In genomic region chr2:114685102-114685501, GRCh38 we compare ENCODE assay signal across 16 cellular contexts.
DNase-seq lines count a peak whose midpoint lies in the region; ATAC-seq and TF ChIP-seq lines count a peak whose summit lies in the region.
"Had no signal": no experiment of that assay in that cellular context is flagged by ENCODE, and none has a peak within 500 bp of the region (broad histone marks: within the 10 kb centered on the region; RNA-seq: fewer than 3 reads in every experiment).

No MANE protein-coding gene starts in this region.

- WGBS in HUES64: 73% methylated on average over 3 of the region's 3 CpGs

- ATAC-seq in GM23338: peak; percentile 67
- ATAC-seq in naive thymus-derived CD4-positive, alpha-beta T cell: no peak
- ATAC-seq in lower lobe of right lung: no peak

- H3K4me1 ChIP-seq in GM23338 (ENCODE audit: insufficient read depth) (peaks cover 24% of the 10 kb centered on the region), HUES64 (ENCODE audit: insufficient read depth, low read length) (peaks cover 43% of the 10 kb centered on the region), iPS-18a (ENCODE audit: control insufficient read depth, low read depth, low read length) (peaks cover 27% of the 10 kb centered on the region), lower lobe of right lung (no peaks in the 10 kb centered on the region)
- H3K4me1 ChIP-seq in naive thymus-derived CD4-positive, alpha-beta T cell (ENCODE audit: control insufficient read depth in 2 of 2, insufficient read depth in 2 of 2, low read length in 2 of 2): no peaks in the 10 kb centered on the region
- H3K4me1 ChIP-seq: HAP-1 had no signal

- TF ChIP-seq CTCF in GM23338 (conservative IDR thresholded peaks at IDR 0.05; ENCODE audit: low read depth in 2 of 2) (no peak), HFFc6 (IDR thresholded peaks at IDR 0.05) (no peak), lower lobe of right lung (IDR thresholded peaks at IDR 0.05) (no peak)

- H3K9me2 ChIP-seq in GM23338 (ENCODE audit: insufficient read depth): no peaks in the 10 kb centered on the region

- H3K4me1 Mint-ChIP-seq in GM23338 (peaks cover 33% of the 10 kb centered on the region), HFFc6 (ENCODE audit: low read depth) (no peaks in the 10 kb centered on the region)
- H3K4me1 Mint-ChIP-seq in naive thymus-derived CD4-positive, alpha-beta T cell: peaks cover 0 to 31% (median 0%) of the 10 kb centered on the region in 7 donors
- H3K4me1 Mint-ChIP-seq: CD4-positive, CD25-positive, alpha-beta regulatory T cell; IgD-negative memory B cell had no signal

- H3F3A ChIP-seq in GM23338 (replicated peaks; ENCODE audit: low read depth): no peaks in the 10 kb centered on the region

- H3K4me3 Mint-ChIP-seq in GM23338 (no peak overlapping the region), HFFc6 (no peak overlapping the region)
- H3K4me3 Mint-ChIP-seq in naive thymus-derived CD4-positive, alpha-beta T cell: peak overlapping the region in 2 of 10 donors; percentile 22 to 54
- H3K4me3 Mint-ChIP-seq: CD4-positive, CD25-positive, alpha-beta regulatory T cell had no signal

- H3K27ac Mint-ChIP-seq in GM23338 (no peak overlapping the region), HFFc6 (no peak overlapping the region)
- H3K27ac Mint-ChIP-seq in naive thymus-derived CD4-positive, alpha-beta T cell: peak overlapping the region in 5 of 9 donors; percentile 32 to 88 (median 74)
- H3K27ac Mint-ChIP-seq: CD4-positive, CD25-positive, alpha-beta regulatory T cell; IgD-negative memory B cell had no signal

- no peaks in the 10 kb centered on the region for H3K27me3 ChIP-seq in GM23338 (ENCODE audit: insufficient read depth)
- H3K27me3 ChIP-seq in HUES64 (ENCODE audit: insufficient read depth, low read length): no peaks in the 10 kb centered on the region
- no peaks in the 10 kb centered on the region for H3K27me3 ChIP-seq in iPS-18a (ENCODE audit: control insufficient read depth, insufficient read depth, low read length)
- H3K27me3 ChIP-seq in naive thymus-derived CD4-positive, alpha-beta T cell (ENCODE audit: control insufficient read depth in 2 of 2, insufficient read depth in 2 of 2, low read length in 2 of 2): no peaks in the 10 kb centered on the region
- H3K27me3 ChIP-seq in lower lobe of right lung (ENCODE audit: low read depth): no peaks in the 10 kb centered on the region
- H3K27me3 ChIP-seq: BLaER1 treated with 17β-estradiol and CSF1 and Interleukin-3, amounts not matched to agents 10 nM and 100 nM had no signal

- no peak overlapping the region for H3K9ac ChIP-seq in HUES64 (ENCODE audit: low read depth, low read length)
- H3K9ac ChIP-seq in iPS-18a (ENCODE audit: low read length): no peak overlapping the region
- H3K9ac ChIP-seq: BLaER1 treated with 17β-estradiol and CSF1 and Interleukin-3, amounts not matched to agents 10 nM and 100 nM; GM23248 had no signal

- H3K27ac ChIP-seq in GM23338 (ENCODE audit: low read depth) (peak overlapping the region; percentile 82; the same call in 1 of the 2 replicates), HUES64 (ENCODE audit: low read depth, low read length) (peak overlapping the region; percentile 74; the same call in 1 of the 2 replicates), iPS-18a (ENCODE audit: low read length) (no peak overlapping the region), lower lobe of right lung (no peak overlapping the region)
- no peak overlapping the region for H3K27ac ChIP-seq in naive thymus-derived CD4-positive, alpha-beta T cell (ENCODE audit: low read depth, low read length)
- H3K27ac ChIP-seq: BLaER1 treated with 17β-estradiol and CSF1 and Interleukin-3, amounts not matched to agents 10 nM and 100 nM; GM23248 had no signal

- intact Hi-C loops in naive thymus-derived CD4-positive, alpha-beta T cell (cut with micrococcal nuclease): no loop called here
- intact Hi-C loops in lower lobe of right lung (cut with DNase I): no loop called here

- H3K9me3 ChIP-seq in HUES64 (ENCODE audit: insufficient read depth, low read depth, low read length) (no peaks in the 10 kb centered on the region), iPS-18a (ENCODE audit: control insufficient read depth, low read depth, low read length) (no peaks in the 10 kb centered on the region), lower lobe of right lung (no peaks in the 10 kb centered on the region)
- H3K9me3 ChIP-seq in naive thymus-derived CD4-positive, alpha-beta T cell (ENCODE audit: control insufficient read depth in 2 of 3, low read length in 3 of 3): no peaks in the 10 kb centered on the region
- H3K9me3 ChIP-seq: BLaER1 treated with 17β-estradiol and CSF1 and Interleukin-3, amounts not matched to agents 10 nM and 100 nM; HAP-1 had no signal

- H3K36me3 Mint-ChIP-seq in GM23338 (ENCODE audit: low read depth) (no peaks in the 10 kb centered on the region), HFFc6 (ENCODE audit: low read depth) (no peaks in the 10 kb centered on the region)
- no peaks in the 10 kb centered on the region for H3K36me3 Mint-ChIP-seq in naive thymus-derived CD4-positive, alpha-beta T cell
- H3K36me3 Mint-ChIP-seq: CD4-positive, CD25-positive, alpha-beta regulatory T cell; IgD-negative memory B cell had no signal

- no peaks in the 10 kb centered on the region for H3K36me3 ChIP-seq in GM23338 (ENCODE audit: insufficient read depth)
- H3K36me3 ChIP-seq in HUES64 (ENCODE audit: insufficient read depth, low read length): no peaks in the 10 kb centered on the region
- H3K36me3 ChIP-seq in iPS-18a (ENCODE audit: control insufficient read depth, low read depth, low read length): no peaks in the 10 kb centered on the region
- no peaks in the 10 kb centered on the region for H3K36me3 ChIP-seq in naive thymus-derived CD4-positive, alpha-beta T cell (ENCODE audit: control insufficient read depth in 2 of 3, insufficient read depth in 3 of 3, low read length in 3 of 3)
- H3K36me3 ChIP-seq in lower lobe of right lung: no peaks in the 10 kb centered on the region
- H3K36me3 ChIP-seq: BLaER1 treated with 17β-estradiol and CSF1 and Interleukin-3, amounts not matched to agents 10 nM and 100 nM; HAP-1 had no signal

- H3K27me3 Mint-ChIP-seq in GM23338 (ENCODE audit: insufficient read depth, low read depth, poor library complexity) (no peaks in the 10 kb centered on the region), HFFc6 (ENCODE audit: insufficient read depth) (no peaks in the 10 kb centered on the region)
- H3K27me3 Mint-ChIP-seq in naive thymus-derived CD4-positive, alpha-beta T cell: peaks cover 0 to 23% (median 3%) of the 10 kb centered on the region in 5 donors
- H3K27me3 Mint-ChIP-seq: CD4-positive, CD25-positive, alpha-beta regulatory T cell; IgD-negative memory B cell had no signal

- no peak overlapping the region for H2AFZ ChIP-seq in GM23338
- H2AFZ ChIP-seq: GM23248 had no signal

- no peaks in the 10 kb centered on the region for H4K20me1 ChIP-seq in GM23338 (replicated peaks; ENCODE audit: insufficient read depth)
- H4K20me1 ChIP-seq: BLaER1 treated with 17β-estradiol and CSF1 and Interleukin-3, amounts not matched to agents 10 nM and 100 nM had no signal

- peaks cover 2% of the 10 kb centered on the region; the same call in 1 of the 3 replicates for H3K9me3 Mint-ChIP-seq in GM23338
- H3K9me3 Mint-ChIP-seq in naive thymus-derived CD4-positive, alpha-beta T cell: peaks cover 0 to 9% (median 4%) of the 10 kb centered on the region in 11 donors
- peaks cover 24% of the 10 kb centered on the region for H3K9me3 Mint-ChIP-seq in HFFc6
- H3K9me3 Mint-ChIP-seq: IgD-negative memory B cell had no signal

- DNase-seq in GM23338 (ENCODE audit: low spot score): peak; percentile 62
- DNase-seq in naive thymus-derived CD4-positive, alpha-beta T cell: no peak
- DNase-seq in HFFc6: no peak
- DNase-seq in erythroblast (lab: John Stamatoyannopoulos, UW): no peak
- DNase-seq in lower lobe of right lung: no peak
- DNase-seq: 8988T; ACHN; Calu3; CD4-positive, CD25-positive, alpha-beta regulatory T cell; DMS 273 treated with DMSO at 0.1 percent for 48 hours; GM23248 had no signal

- no peak for TF ChIP-seq POLR2A in erythroblast (IDR thresholded peaks at IDR 0.05; ENCODE audit: low read length)

- no peaks in the 10 kb centered on the region for H3K79me2 ChIP-seq in GM23338 (replicated peaks; ENCODE audit: insufficient read depth)

- CTCF ChIA-PET in naive thymus-derived CD4-positive, alpha-beta T cell (lab: Charles Lee): interaction anchor here (0.6 kb wide), 1 partner anchor 54 kb away, joined by 3 read pairs; no protein-coding TSS in a partner anchor

- POLR2A ChIA-PET in naive thymus-derived CD4-positive, alpha-beta T cell (lab: Charles Lee): no interaction called here

- peak overlapping the region; percentile 2; the same call in 1 of the 2 replicates for H3K4me3 ChIP-seq in GM23338
- H3K4me3 ChIP-seq in HUES64 (ENCODE audit: low read length): no peak overlapping the region
- peak overlapping the region; percentile 24 for H3K4me3 ChIP-seq in iPS-18a (ENCODE audit: low read length)
- H3K4me3 ChIP-seq in naive thymus-derived CD4-positive, alpha-beta T cell (ENCODE audit: low read length): no peak overlapping the region
- no peak overlapping the region for H3K4me3 ChIP-seq in lower lobe of right lung
- H3K4me3 ChIP-seq: BLaER1 treated with 17β-estradiol and CSF1 and Interleukin-3, amounts not matched to agents 10 nM and 100 nM; GM23248; HAP-1 had no signal

- H3K4me2 ChIP-seq in GM23338: peak overlapping the region; percentile 56; the same call in 1 of the 2 replicates
- H3K4me2 ChIP-seq: BLaER1 treated with 17β-estradiol and CSF1 and Interleukin-3, amounts not matched to agents 10 nM and 100 nM had no signal

TF ChIP-seq in GM23338, 12 proteins besides CTCF, POLR2A, EP300 and RAD21:
- no peak for TF ChIP-seq ZNF331 (CRISPR knock-in tag; IDR thresholded peaks at IDR 0.05; ENCODE audit: low read depth)
- TF ChIP-seq POLR2AphosphoS5 (IDR thresholded peaks at IDR 0.05; ENCODE audit: low read depth): no peak
- TF ChIP-seq CREB1 (CRISPR knock-in tag; IDR thresholded peaks at IDR 0.05; ENCODE audit: low read depth): no peak

Comparison
In these comparisons a context has a peak if more than half of its experiments do, and no peak if none do; other contexts are left out.
1. H3K27ac ChIP-seq: peak in GM23338 (single experiment) and HUES64 (single experiment); none in iPS-18a (single experiment), naive thymus-derived CD4-positive, alpha-beta T cell (single experiment) and lower lobe of right lung (single experiment).
2. H3K4me3 ChIP-seq: peak in GM23338 (single experiment) and iPS-18a (single experiment); none in HUES64 (single experiment), naive thymus-derived CD4-positive, alpha-beta T cell (single experiment) and lower lobe of right lung (single experiment).
3. H3K27ac Mint-ChIP-seq: peak in naive thymus-derived CD4-positive, alpha-beta T cell (5 of 9); none in GM23338 (single experiment) and HFFc6 (single experiment).